Comparison of ENCODE assay signal across 7 cellular contexts in the genomic region with DNA sequence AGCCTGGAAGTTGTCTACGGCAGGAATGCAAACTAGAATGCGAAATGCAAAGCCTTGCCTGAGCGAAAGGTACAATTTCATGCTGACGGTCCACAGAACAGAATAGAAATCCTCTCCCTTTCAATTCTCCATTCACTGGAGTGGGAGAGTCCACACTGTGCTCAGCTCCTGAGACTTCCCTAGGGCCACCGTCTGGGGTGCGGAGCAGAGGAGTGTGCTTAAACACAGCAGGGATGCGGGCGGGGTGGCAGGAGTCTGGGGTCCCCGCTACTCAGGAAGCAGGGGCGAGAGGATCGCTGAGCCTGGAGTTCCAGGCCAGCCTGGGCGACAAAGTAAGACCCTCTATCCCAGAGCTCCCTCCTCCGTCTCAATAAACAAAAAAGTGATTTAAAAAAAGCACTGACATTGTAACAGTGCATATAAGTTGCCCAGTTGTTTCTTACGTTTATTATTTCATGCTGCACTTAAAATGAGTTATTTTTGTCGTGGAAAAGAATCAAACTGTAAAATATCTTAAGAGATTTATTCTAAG. TPM values are rescaled to one million over a fixed set of nuclear protein-coding genes. Genes with fewer than 3 reads are reported as not detected.
DNase-seq lines count a peak whose midpoint lies in the region; ATAC-seq and TF ChIP-seq lines count a peak whose summit lies in the region.

No MANE protein-coding gene starts in this region.

- TF ChIP-seq CTCF in GM13976 (IDR thresholded peaks at IDR 0.05; ENCODE audit: borderline replicate concordance, control extremely low read depth, extremely low read depth, insufficient read depth, missing control alignments) (no peak), RWPE2 (IDR thresholded peaks at IDR 0.05; ENCODE audit: poor library complexity, severe bottlenecking) (no peak)

- in situ Hi-C loops in GM13976 (cut with MboI; ENCODE audit: low sequenced_read_pairs, unreplicated experiment), result no loop called here
- in situ Hi-C loops in HAP-1 (cut with MboI; ENCODE audit: low sequenced_read_pairs), result no loop called here

- H3K36me3 ChIP-seq in HAP-1 (replicated peaks), result no peaks in the 10 kb centered on the region
- peaks cover 2% of the 10 kb centered on the region; the same call in 1 of the 2 replicates for H3K36me3 ChIP-seq in RWPE2 (ENCODE audit: low read depth)
- peaks cover 8% of the 10 kb centered on the region for H3K36me3 ChIP-seq in endocrine pancreas (ENCODE audit: control insufficient read depth, insufficient read depth, low read length)
- no peaks in the 10 kb centered on the region for H3K36me3 ChIP-seq in mucosa of stomach (ENCODE audit: control insufficient read depth, insufficient read depth, low read length)
- no peaks in the 10 kb centered on the region for H3K36me3 ChIP-seq in aorta (ENCODE audit: control insufficient read depth in 1 of 2, insufficient read depth in 2 of 2, low read length in 1 of 2)

- H3K4me3 ChIP-seq in HAP-1, result peak overlapping the region; percentile 66
- peak overlapping the region; percentile 84 for H3K4me3 ChIP-seq in RWPE2 (ENCODE audit: severe bottlenecking)
- H3K4me3 ChIP-seq in endocrine pancreas (ENCODE audit: control insufficient read depth, insufficient read depth, low read length), result peak overlapping the region; percentile 71
- H3K4me3 ChIP-seq in mucosa of stomach (ENCODE audit: low read length), result peak overlapping the region; percentile 53
- peak overlapping the region; percentile 59 to 70 for H3K4me3 ChIP-seq in aorta (ENCODE audit: low read length in 2 of 2)

- intact Hi-C loops in aorta (cut with DNase I), result loop anchor here in 1 of 2 donors (2.0 to 10.0 kb wide), 2 partner anchors 20 to 68 kb away; partner anchors contain the start of gene ZNF320

- DNase-seq in GM13976 (ENCODE audit: low spot score) (peak; percentile 26), HAP-1 (ENCODE audit: low spot score in 2 of 2) (no peak), RWPE2 (ENCODE audit: low spot score) (no peak), aorta (no peak)

- H3K27me3 ChIP-seq in HAP-1 (ENCODE audit: low read depth) (no peaks in the 10 kb centered on the region), RWPE2 (ENCODE audit: insufficient read depth, poor library complexity, severe bottlenecking) (no peaks in the 10 kb centered on the region), endocrine pancreas (ENCODE audit: control insufficient read depth, insufficient read depth, low read length) (no peaks in the 10 kb centered on the region), mucosa of stomach (ENCODE audit: control insufficient read depth, insufficient read depth, low read length) (no peaks in the 10 kb centered on the region), aorta (ENCODE audit: control insufficient read depth in 1 of 2, insufficient read depth in 2 of 2, low read length in 1 of 2) (no peaks in the 10 kb centered on the region)

- WGBS in aorta, 2 donors, result 1% methylated on average over 15 of the region's 15 CpGs

- ATAC-seq in RWPE2 (ENCODE audit: low read depth) (peak; percentile 35), aorta (ENCODE audit: low FRiP score) (peak; percentile 64), HG03095 (IDR thresholded peaks at IDR 0.05; ENCODE audit: unreplicated experiment) (no peak)

- peak overlapping the region; percentile 51 for H3K27ac ChIP-seq in RWPE2 (ENCODE audit: poor library complexity, severe bottlenecking)
- peak overlapping the region in 1 of 2 donors; percentile 94 for H3K27ac ChIP-seq in aorta (ENCODE audit: low read depth in 1 of 2, low read length in 2 of 2)

- peaks cover 4% of the 10 kb centered on the region; the same call in 1 of the 2 replicates for H3K9me3 ChIP-seq in HAP-1
- peaks cover 4% of the 10 kb centered on the region for H3K9me3 ChIP-seq in RWPE2 (ENCODE audit: severe bottlenecking)
- no peaks in the 10 kb centered on the region for H3K9me3 ChIP-seq in endocrine pancreas (ENCODE audit: control insufficient read depth, low read length)
- H3K9me3 ChIP-seq in mucosa of stomach (ENCODE audit: control insufficient read depth, low read length), result peaks cover 2% of the 10 kb centered on the region
- peaks cover 9% of the 10 kb centered on the region for H3K9me3 ChIP-seq in aorta (ENCODE audit: control insufficient read depth, low read length)

- H3K9ac ChIP-seq in endocrine pancreas (ENCODE audit: control insufficient read depth, insufficient read depth, low read length), result peak overlapping the region; percentile 74
- H3K9ac ChIP-seq in mucosa of stomach (ENCODE audit: low read length), result peak overlapping the region; percentile 82

- H3K4me1 ChIP-seq in HAP-1 (no peaks in the 10 kb centered on the region), RWPE2 (ENCODE audit: insufficient read depth, poor library complexity, severe bottlenecking) (peaks cover 8% of the 10 kb centered on the region), endocrine pancreas (ENCODE audit: control insufficient read depth, insufficient read depth, low read length) (no peaks in the 10 kb centered on the region), mucosa of stomach (ENCODE audit: control insufficient read depth, insufficient read depth, low read length) (no peaks in the 10 kb centered on the region), aorta (ENCODE audit: control insufficient read depth in 1 of 2, insufficient read depth in 2 of 2, low read length in 2 of 2) (peaks cover 0 to 3% of the 10 kb centered on the region in 2 donors)

RNA-seq across cellular contexts. Expression of gene ZNF816, which starts 0.6 kb away (rescaled TPM):
- 10 to 100 TPM in 1 of 2 donors, 1 to 10 TPM in 1; 5.4 to 11.4 TPM for total RNA-seq in aorta
- polyA plus RNA-seq in aorta, result 1 to 10 TPM; 4.5 to 4.9 TPM

RNA-seq across cellular contexts. Expression of gene ZNF888, which starts 40.1 kb away (rescaled TPM):
- total RNA-seq in aorta, result 1 to 10 TPM; 4.2 to 5.0 TPM
- polyA plus RNA-seq in aorta, result 1 to 10 TPM; 1.1 to 1.5 TPM

RNA-seq across cellular contexts. Expression of gene ERVV-1, which starts 50.4 kb away (rescaled TPM):
- total RNA-seq in aorta, result not detected
- polyA plus RNA-seq in aorta, result not detected
